9 cellular contexts compared by ENCODE assay signal in the genomic region with DNA sequence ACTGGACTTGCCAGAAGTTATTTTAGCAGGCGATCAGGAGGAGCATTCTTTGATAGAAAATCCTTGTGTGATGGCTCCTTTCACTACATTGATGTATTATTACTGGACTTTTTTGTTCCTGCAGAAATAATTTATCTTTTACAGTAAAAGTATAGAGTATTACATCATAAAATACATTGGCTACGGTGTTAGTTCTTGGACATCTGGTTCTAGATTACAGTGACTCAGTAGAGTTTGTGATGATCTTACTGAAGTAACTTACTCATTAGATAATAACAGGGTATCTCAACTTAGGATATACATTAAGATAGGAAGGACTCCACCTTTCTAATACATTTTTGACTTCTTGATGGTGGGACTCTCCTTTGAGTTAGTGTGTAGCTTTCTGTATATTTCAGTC. TPM values are rescaled to one million over a fixed set of nuclear protein-coding genes. Genes with fewer than 3 reads are reported as not detected.
DNase-seq lines count a peak whose midpoint lies in the region; ATAC-seq, FAIRE-seq and TF ChIP-seq lines count a peak whose summit lies in the region.
"Had no signal": no experiment of that assay in that cellular context is flagged by ENCODE, and none has a peak within 500 bp of the region (broad histone marks: within the 10 kb centered on the region; RNA-seq: fewer than 3 reads in every experiment).

No MANE protein-coding gene starts in this region.

- H3K36me3 ChIP-seq in gastroesophageal sphincter = peaks cover 0 to 38% of the 10 kb centered on the region in 2 donors
- peaks cover 29 to 36% (median 31%) of the 10 kb centered on the region in 3 donors for H3K36me3 ChIP-seq in skeletal muscle tissue (ENCODE audit: control insufficient read depth in 3 of 3, insufficient read depth in 3 of 3, low read length in 3 of 3)

- no peak overlapping the region for H3K4me3 Mint-ChIP-seq in activated CD4-positive, alpha-beta memory T cell treated with anti-CD3 and anti-CD28 coated beads for 36 hours

- H3K4me3 ChIP-seq in gastroesophageal sphincter (no peak overlapping the region), skeletal muscle tissue (ENCODE audit: low read length in 3 of 3) (peak overlapping the region; percentile 13 to 50 (median 46))
- H3K4me3 ChIP-seq: ascending aorta had no signal

- no peak overlapping the region for H3K27ac Mint-ChIP-seq in activated CD4-positive, alpha-beta memory T cell treated with anti-CD3 and anti-CD28 coated beads for 36 hours

- H3K27me3 ChIP-seq in gastroesophageal sphincter = no peaks in the 10 kb centered on the region
- no peaks in the 10 kb centered on the region for H3K27me3 ChIP-seq in skeletal muscle tissue (ENCODE audit: control insufficient read depth in 3 of 3, insufficient read depth in 3 of 3, low read length in 3 of 3)
- H3K27me3 ChIP-seq: ascending aorta had no signal

- ATAC-seq in gastroesophageal sphincter = no peak

- intact Hi-C loops in activated CD4-positive, alpha-beta memory T cell treated with anti-CD3 and anti-CD28 coated beads for 36 hours (cut with micrococcal nuclease) = no loop called here

- FAIRE-seq in RCC 7860 (lab: Jason Lieb, UNC) = no peak

- DNase-seq in GM03348 (ENCODE audit: low spot score) = peak; percentile 29
- DNase-seq in amniotic epithelial cell (ENCODE audit: low read depth) = peak; percentile 42
- DNase-seq in HK-2 (ENCODE audit: unreplicated experiment) = no peak
- no peak for DNase-seq in activated naive CD4-positive, alpha-beta T cell (lab: John Stamatoyannopoulos, UW)
- DNase-seq in activated CD4-positive, alpha-beta memory T cell treated with anti-CD3 and anti-CD28 coated beads for 36 hours = no peak
- no peak for DNase-seq in RCC 7860 (ENCODE audit: low spot score)

- H3K9me3 ChIP-seq in gastroesophageal sphincter (no peaks in the 10 kb centered on the region), skeletal muscle tissue (ENCODE audit: control insufficient read depth in 3 of 3, low read length in 3 of 3) (no peaks in the 10 kb centered on the region)
- H3K9me3 ChIP-seq: ascending aorta had no signal

- H3K27me3 Mint-ChIP-seq in activated CD4-positive, alpha-beta memory T cell treated with anti-CD3 and anti-CD28 coated beads for 36 hours = no peaks in the 10 kb centered on the region

- H3K27ac ChIP-seq in gastroesophageal sphincter = peak overlapping the region; percentile 74 to 92 (median 78)
- H3K27ac ChIP-seq in skeletal muscle tissue (ENCODE audit: low read depth, low read length) = peak overlapping the region; percentile 90

- POLR2A ChIA-PET in activated CD4-positive, alpha-beta memory T cell treated with anti-CD3 and anti-CD28 coated beads for 36 hours (lab: Charles Lee) = no interaction called here

- WGBS in gastroesophageal sphincter (ENCODE audit: low coverage in 1 of 2), 2 donors = 36 to 51% methylated on average over 2 of the region's 2 CpGs

- no peak for TF ChIP-seq POLR2A in gastroesophageal sphincter (IDR thresholded peaks at IDR 0.05)

- no peaks in the 10 kb centered on the region for H3K36me3 Mint-ChIP-seq in activated CD4-positive, alpha-beta memory T cell treated with anti-CD3 and anti-CD28 coated beads for 36 hours

- TF ChIP-seq EP300 in gastroesophageal sphincter (IDR thresholded peaks at IDR 0.05) = no peak

- TF ChIP-seq CTCF in gastroesophageal sphincter (IDR thresholded peaks at IDR 0.05) = no peak

- H3K9ac ChIP-seq in skeletal muscle tissue (ENCODE audit: low read depth in 1 of 3, low read length in 3 of 3) = peak overlapping the region in 2 of 3 donors; percentile 4 to 40

- peaks cover 9% of the 10 kb centered on the region for H3K9me3 Mint-ChIP-seq in activated CD4-positive, alpha-beta memory T cell treated with anti-CD3 and anti-CD28 coated beads for 36 hours

- no peaks in the 10 kb centered on the region for H3K4me1 Mint-ChIP-seq in activated CD4-positive, alpha-beta memory T cell treated with anti-CD3 and anti-CD28 coated beads for 36 hours (ENCODE audit: low read depth)

- peaks cover 19 to 53% (median 23%) of the 10 kb centered on the region in 3 donors for H3K4me1 ChIP-seq in gastroesophageal sphincter
- H3K4me1 ChIP-seq in skeletal muscle tissue (ENCODE audit: control insufficient read depth in 3 of 3, insufficient read depth in 3 of 3, low read length in 3 of 3) = peaks cover 22 to 36% (median 29%) of the 10 kb centered on the region in 3 donors
- H3K4me1 ChIP-seq: ascending aorta had no signal

- CTCF ChIA-PET in activated CD4-positive, alpha-beta memory T cell treated with anti-CD3 and anti-CD28 coated beads for 36 hours (lab: Charles Lee) = no interaction called here

RNA-seq across cellular contexts. Expression of a gene that starts 59.0 kb away (rescaled TPM):
- total RNA-seq in gastroesophageal sphincter (10 to 100 TPM; 19.1 to 57.9 (median 35.6) TPM), skeletal muscle tissue (28.7 TPM)
- total RNA-seq in activated CD4-positive, alpha-beta memory T cell treated with anti-CD3 and anti-CD28 coated beads for 36 hours = under 1 TPM; 0.61 to 0.64 TPM

Comparison
In these comparisons a context has a peak if more than half of its experiments do, and no peak if none do; other contexts are left out.
1. DNase-seq: peak in GM03348 (single experiment) and amniotic epithelial cell (single experiment); none in HK-2 (single experiment), activated naive CD4-positive, alpha-beta T cell (0 of 4), activated CD4-positive, alpha-beta memory T cell treated with anti-CD3 and anti-CD28 coated beads for 36 hours (single experiment) and RCC 7860 (single experiment).
2. H3K4me3 ChIP-seq: peak in skeletal muscle tissue (3 of 3); none in gastroesophageal sphincter (0 of 2).
3. RNA of a gene that starts 59.0 kb away (total RNA-seq): 19.1 to 57.9 TPM in gastroesophageal sphincter and 28.7 TPM in skeletal muscle tissue (single experiment); 0.61 to 0.64 TPM in activated CD4-positive, alpha-beta memory T cell treated with anti-CD3 and anti-CD28 coated beads for 36 hours; every median in the first group is over 10 times any median in the second.